In genomic region chr3:113697192-113698090, GRCh38 we compare ENCODE assay signal across 1 cellular context.
TF ChIP-seq lines count a peak whose summit lies in the region.

No MANE protein-coding gene starts in this region.

TF ChIP-seq in HepG2, 621 proteins besides CTCF, POLR2A, EP300 and RAD21 (continues in another document):
- TF ChIP-seq TERF1 (CRISPR knock-in tag; IDR thresholded peaks at IDR 0.05) (no peak), FOXC1 (CRISPR knock-in tag; IDR thresholded peaks at IDR 0.05; ENCODE audit: borderline replicate concordance) (peak; percentile 40; the same call in 1 of the 2 replicates), BORCS8-MEF2B (CRISPR knock-in tag; IDR thresholded peaks at IDR 0.05) (0 out of 2 replicates have a peak, but pooled peaks have one; percentile 20), ATF7-NPFF (CRISPR knock-in tag; IDR thresholded peaks at IDR 0.05; ENCODE audit: low read depth) (no peak), ZNF362 (CRISPR knock-in tag; IDR thresholded peaks at IDR 0.05; ENCODE audit: borderline replicate concordance) (no peak), HNRNPUL1 (IDR thresholded peaks at IDR 0.05; ENCODE audit: low read depth, low read length) (no peak), SSRP1 (CRISPR knock-in tag; IDR thresholded peaks at IDR 0.05) (0 out of 2 replicates have a peak, but pooled peaks have one; percentile 25), POLR2AphosphoS5 (IDR thresholded peaks at IDR 0.05; ENCODE audit: low read depth, low read length) (peak; percentile 39; the same call in 1 of the 2 replicates), ZNF501 (CRISPR knock-in tag; IDR thresholded peaks at IDR 0.05) (peak; percentile 55; the same call in 1 of the 2 replicates), STAT6 (CRISPR knock-in tag; IDR thresholded peaks at IDR 0.05; ENCODE audit: borderline replicate concordance) (no peak), SMAD3 (CRISPR knock-in tag; IDR thresholded peaks at IDR 0.05) (no peak), SIN3B (IDR thresholded peaks at IDR 0.05; ENCODE audit: low read length) (no peak), CREB3 (CRISPR knock-in tag; IDR thresholded peaks at IDR 0.05) (0 out of 2 replicates have a peak, but pooled peaks have one; percentile 22), NFIC (IDR thresholded peaks at IDR 0.05; ENCODE audit: low read length) (no peak), ZFP82 (CRISPR knock-in tag; IDR thresholded peaks at IDR 0.05; ENCODE audit: borderline replicate concordance) (no peak), SOX6 (IDR thresholded peaks at IDR 0.05) (no peak), SOX6 (CRISPR knock-in tag; IDR thresholded peaks at IDR 0.05) (peak; percentile 25; the same call in 1 of the 2 replicates), KAT8 (CRISPR knock-in tag; IDR thresholded peaks at IDR 0.05) (peak; percentile 0), SALL1 (CRISPR knock-in tag; IDR thresholded peaks at IDR 0.05) (peak; percentile 44; the same call in 1 of the 2 replicates), KAT7 (CRISPR knock-in tag; IDR thresholded peaks at IDR 0.05; ENCODE audit: borderline replicate concordance) (0 out of 2 replicates have a peak, but pooled peaks have one; percentile 27), IRF2 (CRISPR knock-in tag; IDR thresholded peaks at IDR 0.05) (peak; percentile 26; the same call in 1 of the 2 replicates), ZNF883 (CRISPR knock-in tag; IDR thresholded peaks at IDR 0.05; ENCODE audit: not compliant biosample characterization) (peak; percentile 33), ZBTB42 (CRISPR knock-in tag; IDR thresholded peaks at IDR 0.05) (no peak), LCORL (IDR thresholded peaks at IDR 0.05) (no peak), LCORL (CRISPR knock-in tag; IDR thresholded peaks at IDR 0.05) (peak; percentile 67; the same call in 1 of the 2 replicates), TEAD3 (CRISPR knock-in tag; optimal IDR thresholded peaks at IDR 0.05; ENCODE audit: borderline replicate concordance) (peak; percentile 4), MBNL3 (CRISPR knock-in tag; conservative IDR thresholded peaks at IDR 0.05) (no peak)
- TF ChIP-seq, protein P1, sequence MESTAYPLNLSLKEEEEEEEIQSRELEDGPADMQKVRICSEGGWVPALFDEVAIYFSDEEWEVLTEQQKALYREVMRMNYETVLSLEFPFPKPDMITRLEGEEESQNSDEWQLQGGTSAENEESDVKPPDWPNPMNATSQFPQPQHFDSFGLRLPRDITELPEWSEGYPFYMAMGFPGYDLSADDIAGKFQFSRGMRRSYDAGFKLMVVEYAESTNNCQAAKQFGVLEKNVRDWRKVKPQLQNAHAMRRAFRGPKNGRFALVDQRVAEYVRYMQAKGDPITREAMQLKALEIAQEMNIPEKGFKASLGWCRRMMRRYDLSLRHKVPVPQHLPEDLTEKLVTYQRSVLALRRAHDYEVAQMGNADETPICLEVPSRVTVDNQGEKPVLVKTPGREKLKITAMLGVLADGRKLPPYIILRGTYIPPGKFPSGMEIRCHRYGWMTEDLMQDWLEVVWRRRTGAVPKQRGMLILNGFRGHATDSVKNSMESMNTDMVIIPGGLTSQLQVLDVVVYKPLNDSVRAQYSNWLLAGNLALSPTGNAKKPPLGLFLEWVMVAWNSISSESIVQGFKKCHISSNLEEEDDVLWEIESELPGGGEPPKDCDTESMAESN (CRISPR knock-in tag; conservative IDR thresholded peaks at IDR 0.05) = no peak
- TF ChIP-seq, protein P2, sequence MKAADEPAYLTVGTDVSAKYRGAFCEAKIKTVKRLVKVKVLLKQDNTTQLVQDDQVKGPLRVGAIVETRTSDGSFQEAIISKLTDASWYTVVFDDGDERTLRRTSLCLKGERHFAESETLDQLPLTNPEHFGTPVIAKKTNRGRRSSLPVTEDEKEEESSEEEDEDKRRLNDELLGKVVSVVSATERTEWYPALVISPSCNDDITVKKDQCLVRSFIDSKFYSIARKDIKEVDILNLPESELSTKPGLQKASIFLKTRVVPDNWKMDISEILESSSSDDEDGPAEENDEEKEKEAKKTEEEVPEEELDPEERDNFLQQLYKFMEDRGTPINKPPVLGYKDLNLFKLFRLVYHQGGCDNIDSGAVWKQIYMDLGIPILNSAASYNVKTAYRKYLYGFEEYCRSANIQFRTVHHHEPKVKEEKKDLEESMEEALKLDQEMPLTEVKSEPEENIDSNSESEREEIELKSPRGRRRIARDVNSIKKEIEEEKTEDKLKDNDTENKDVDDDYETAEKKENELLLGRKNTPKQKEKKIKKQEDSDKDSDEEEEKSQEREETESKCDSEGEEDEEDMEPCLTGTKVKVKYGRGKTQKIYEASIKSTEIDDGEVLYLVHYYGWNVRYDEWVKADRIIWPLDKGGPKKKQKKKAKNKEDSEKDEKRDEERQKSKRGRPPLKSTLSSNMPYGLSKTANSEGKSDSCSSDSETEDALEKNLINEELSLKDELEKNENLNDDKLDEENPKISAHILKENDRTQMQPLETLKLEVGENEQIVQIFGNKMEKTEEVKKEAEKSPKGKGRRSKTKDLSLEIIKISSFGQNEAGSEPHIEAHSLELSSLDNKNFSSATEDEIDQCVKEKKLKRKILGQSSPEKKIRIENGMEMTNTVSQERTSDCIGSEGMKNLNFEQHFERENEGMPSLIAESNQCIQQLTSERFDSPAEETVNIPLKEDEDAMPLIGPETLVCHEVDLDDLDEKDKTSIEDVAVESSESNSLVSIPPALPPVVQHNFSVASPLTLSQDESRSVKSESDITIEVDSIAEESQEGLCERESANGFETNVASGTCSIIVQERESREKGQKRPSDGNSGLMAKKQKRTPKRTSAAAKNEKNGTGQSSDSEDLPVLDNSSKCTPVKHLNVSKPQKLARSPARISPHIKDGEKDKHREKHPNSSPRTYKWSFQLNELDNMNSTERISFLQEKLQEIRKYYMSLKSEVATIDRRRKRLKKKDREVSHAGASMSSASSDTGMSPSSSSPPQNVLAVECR (CRISPR knock-in tag; IDR thresholded peaks at IDR 0.05; ENCODE audit: borderline replicate concordance) = peak; percentile 52; the same call in 1 of the 2 replicates
- TF ChIP-seq, protein P3, sequence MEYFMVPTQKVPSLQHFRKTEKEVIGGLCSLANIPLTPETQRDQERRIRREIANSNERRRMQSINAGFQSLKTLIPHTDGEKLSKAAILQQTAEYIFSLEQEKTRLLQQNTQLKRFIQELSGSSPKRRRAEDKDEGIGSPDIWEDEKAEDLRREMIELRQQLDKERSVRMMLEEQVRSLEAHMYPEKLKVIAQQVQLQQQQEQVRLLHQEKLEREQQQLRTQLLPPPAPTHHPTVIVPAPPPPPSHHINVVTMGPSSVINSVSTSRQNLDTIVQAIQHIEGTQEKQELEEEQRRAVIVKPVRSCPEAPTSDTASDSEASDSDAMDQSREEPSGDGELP (IDR thresholded peaks at IDR 0.05; ENCODE audit: borderline replicate concordance, low read depth) = peak; percentile 55; the same call in 1 of the 2 replicates
- TF ChIP-seq, protein P4, sequence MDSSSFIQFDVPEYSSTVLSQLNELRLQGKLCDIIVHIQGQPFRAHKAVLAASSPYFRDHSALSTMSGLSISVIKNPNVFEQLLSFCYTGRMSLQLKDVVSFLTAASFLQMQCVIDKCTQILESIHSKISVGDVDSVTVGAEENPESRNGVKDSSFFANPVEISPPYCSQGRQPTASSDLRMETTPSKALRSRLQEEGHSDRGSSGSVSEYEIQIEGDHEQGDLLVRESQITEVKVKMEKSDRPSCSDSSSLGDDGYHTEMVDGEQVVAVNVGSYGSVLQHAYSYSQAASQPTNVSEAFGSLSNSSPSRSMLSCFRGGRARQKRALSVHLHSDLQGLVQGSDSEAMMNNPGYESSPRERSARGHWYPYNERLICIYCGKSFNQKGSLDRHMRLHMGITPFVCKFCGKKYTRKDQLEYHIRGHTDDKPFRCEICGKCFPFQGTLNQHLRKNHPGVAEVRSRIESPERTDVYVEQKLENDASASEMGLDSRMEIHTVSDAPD (CRISPR knock-in tag; IDR thresholded peaks at IDR 0.05) = no peak
- TF ChIP-seq, protein P5, sequence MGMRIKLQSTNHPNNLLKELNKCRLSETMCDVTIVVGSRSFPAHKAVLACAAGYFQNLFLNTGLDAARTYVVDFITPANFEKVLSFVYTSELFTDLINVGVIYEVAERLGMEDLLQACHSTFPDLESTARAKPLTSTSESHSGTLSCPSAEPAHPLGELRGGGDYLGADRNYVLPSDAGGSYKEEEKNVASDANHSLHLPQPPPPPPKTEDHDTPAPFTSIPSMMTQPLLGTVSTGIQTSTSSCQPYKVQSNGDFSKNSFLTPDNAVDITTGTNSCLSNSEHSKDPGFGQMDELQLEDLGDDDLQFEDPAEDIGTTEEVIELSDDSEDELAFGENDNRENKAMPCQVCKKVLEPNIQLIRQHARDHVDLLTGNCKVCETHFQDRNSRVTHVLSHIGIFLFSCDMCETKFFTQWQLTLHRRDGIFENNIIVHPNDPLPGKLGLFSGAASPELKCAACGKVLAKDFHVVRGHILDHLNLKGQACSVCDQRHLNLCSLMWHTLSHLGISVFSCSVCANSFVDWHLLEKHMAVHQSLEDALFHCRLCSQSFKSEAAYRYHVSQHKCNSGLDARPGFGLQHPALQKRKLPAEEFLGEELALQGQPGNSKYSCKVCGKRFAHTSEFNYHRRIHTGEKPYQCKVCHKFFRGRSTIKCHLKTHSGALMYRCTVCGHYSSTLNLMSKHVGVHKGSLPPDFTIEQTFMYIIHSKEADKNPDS (CRISPR knock-in tag; IDR thresholded peaks at IDR 0.05) = no peak
- TF ChIP-seq, protein P6, sequence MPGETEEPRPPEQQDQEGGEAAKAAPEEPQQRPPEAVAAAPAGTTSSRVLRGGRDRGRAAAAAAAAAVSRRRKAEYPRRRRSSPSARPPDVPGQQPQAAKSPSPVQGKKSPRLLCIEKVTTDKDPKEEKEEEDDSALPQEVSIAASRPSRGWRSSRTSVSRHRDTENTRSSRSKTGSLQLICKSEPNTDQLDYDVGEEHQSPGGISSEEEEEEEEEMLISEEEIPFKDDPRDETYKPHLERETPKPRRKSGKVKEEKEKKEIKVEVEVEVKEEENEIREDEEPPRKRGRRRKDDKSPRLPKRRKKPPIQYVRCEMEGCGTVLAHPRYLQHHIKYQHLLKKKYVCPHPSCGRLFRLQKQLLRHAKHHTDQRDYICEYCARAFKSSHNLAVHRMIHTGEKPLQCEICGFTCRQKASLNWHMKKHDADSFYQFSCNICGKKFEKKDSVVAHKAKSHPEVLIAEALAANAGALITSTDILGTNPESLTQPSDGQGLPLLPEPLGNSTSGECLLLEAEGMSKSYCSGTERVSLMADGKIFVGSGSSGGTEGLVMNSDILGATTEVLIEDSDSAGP (CRISPR knock-in tag; IDR thresholded peaks at IDR 0.05; ENCODE audit: borderline replicate concordance) = peak; percentile 98; the same call in 1 of the 2 replicates
- TF ChIP-seq, protein P7, sequence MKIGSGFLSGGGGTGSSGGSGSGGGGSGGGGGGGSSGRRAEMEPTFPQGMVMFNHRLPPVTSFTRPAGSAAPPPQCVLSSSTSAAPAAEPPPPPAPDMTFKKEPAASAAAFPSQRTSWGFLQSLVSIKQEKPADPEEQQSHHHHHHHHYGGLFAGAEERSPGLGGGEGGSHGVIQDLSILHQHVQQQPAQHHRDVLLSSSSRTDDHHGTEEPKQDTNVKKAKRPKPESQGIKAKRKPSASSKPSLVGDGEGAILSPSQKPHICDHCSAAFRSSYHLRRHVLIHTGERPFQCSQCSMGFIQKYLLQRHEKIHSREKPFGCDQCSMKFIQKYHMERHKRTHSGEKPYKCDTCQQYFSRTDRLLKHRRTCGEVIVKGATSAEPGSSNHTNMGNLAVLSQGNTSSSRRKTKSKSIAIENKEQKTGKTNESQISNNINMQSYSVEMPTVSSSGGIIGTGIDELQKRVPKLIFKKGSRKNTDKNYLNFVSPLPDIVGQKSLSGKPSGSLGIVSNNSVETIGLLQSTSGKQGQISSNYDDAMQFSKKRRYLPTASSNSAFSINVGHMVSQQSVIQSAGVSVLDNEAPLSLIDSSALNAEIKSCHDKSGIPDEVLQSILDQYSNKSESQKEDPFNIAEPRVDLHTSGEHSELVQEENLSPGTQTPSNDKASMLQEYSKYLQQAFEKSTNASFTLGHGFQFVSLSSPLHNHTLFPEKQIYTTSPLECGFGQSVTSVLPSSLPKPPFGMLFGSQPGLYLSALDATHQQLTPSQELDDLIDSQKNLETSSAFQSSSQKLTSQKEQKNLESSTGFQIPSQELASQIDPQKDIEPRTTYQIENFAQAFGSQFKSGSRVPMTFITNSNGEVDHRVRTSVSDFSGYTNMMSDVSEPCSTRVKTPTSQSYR (CRISPR knock-in tag; IDR thresholded peaks at IDR 0.05; ENCODE audit: borderline replicate concordance) = peak; percentile 62
